20 cellular contexts compared by ENCODE assay signal in genomic region chr5:10511741-10512640, GRCh38.
"Had no signal": no experiment of that assay in that cellular context is flagged by ENCODE, and none has a peak within 500 bp of the region (broad histone marks: within the 10 kb centered on the region; RNA-seq: fewer than 3 reads in every experiment).

No MANE protein-coding gene starts in this region.

- H3K36me3 ChIP-seq: adrenal gland, heart right ventricle had no signal

- H3K4me3 Mint-ChIP-seq: activated CD4-positive, alpha-beta T cell treated with anti-CD3 and anti-CD28 coated beads, Interleukin-2, amount 10 ng/mL, durations not matched to agents 7 days and 5 days; type B pancreatic cell; WTC11 had no signal

- ATAC-seq: body of pancreas, foreskin keratinocyte, heart right ventricle, left ventricle myocardium superior, right cardiac atrium, WTC11 had no signal

- H3K9me3 ChIP-seq: adrenal gland, body of pancreas had no signal

- H3K4me1 Mint-ChIP-seq: activated CD4-positive, alpha-beta T cell treated with anti-CD3 and anti-CD28 coated beads, Interleukin-2, amount 10 ng/mL, durations not matched to agents 7 days and 5 days had no signal

- H3K9me3 Mint-ChIP-seq: activated CD4-positive, alpha-beta T cell treated with anti-CD3 and anti-CD28 coated beads, Interleukin-2, amount 10 ng/mL, durations not matched to agents 7 days and 5 days; activated T-helper 2 cell treated with anti-CD3 and anti-CD28 coated beads, Interferon-gamma antibody, Interleukin-2, Interleukin-4, amounts not matched to agents 10 μg/mL and 5 μg/mL and 100 μg/mL, durations not matched to agents 14 hours and 24 hours and 36 hours; naive B cell had no signal

- H3K27ac Mint-ChIP-seq: activated CD4-positive, alpha-beta T cell treated with anti-CD3 and anti-CD28 coated beads, Interleukin-2, amount 10 ng/mL, durations not matched to agents 7 days and 5 days; activated T-helper 2 cell treated with anti-CD3 and anti-CD28 coated beads, Interferon-gamma antibody, Interleukin-2, Interleukin-4, amounts not matched to agents 10 μg/mL and 5 μg/mL and 100 μg/mL, durations not matched to agents 14 hours and 24 hours and 36 hours; type B pancreatic cell; WTC11 had no signal

- H3K27ac ChIP-seq: adrenal gland, body of pancreas, coronary artery, foreskin keratinocyte, heart right ventricle had no signal

- H3K36me3 Mint-ChIP-seq: naive B cell, type B pancreatic cell, WTC11 had no signal

- H3K27me3 Mint-ChIP-seq: activated CD4-positive, alpha-beta T cell treated with anti-CD3 and anti-CD28 coated beads, Interleukin-2, amount 10 ng/mL, durations not matched to agents 7 days and 5 days; type B pancreatic cell had no signal

- H3K4me2 ChIP-seq: smooth muscle cell had no signal

- H3K4me3 ChIP-seq: adrenal gland, body of pancreas, coronary artery, heart right ventricle, smooth muscle cell had no signal

- DNase-seq: activated CD4-positive, alpha-beta T cell treated with anti-CD3 and anti-CD28 coated beads, Interleukin-2, amount 10 ng/mL, durations not matched to agents 7 days and 5 days; activated naive CD4-positive, alpha-beta T cell treated with anti-CD3 and anti-CD28 coated beads, Interleukin-2, amount 50 U/mL, for 16 hours; activated T-cell treated with anti-CD3 and anti-CD28 coated beads for 4 hours; adrenal gland; body of pancreas; central memory CD4-positive, alpha-beta T cell; effector CD4-positive, alpha-beta T cell; foreskin keratinocyte; heart right ventricle; left ventricle myocardium superior; naive B cell; right cardiac atrium; stimulated activated CD4-positive, alpha-beta T cell treated with anti-CD3 and anti-CD28 coated beads, Interleukin-1b, Interleukin-23, amount 100 ng/mL, for 48 hours; stimulated activated naive CD4-positive, alpha-beta T cell treated with Interleukin-2 at 50 U/mL for 16 hours; T-helper 1 cell had no signal

- H3K27me3 ChIP-seq: body of pancreas, foreskin keratinocyte had no signal

- H3K4me1 ChIP-seq: body of pancreas, foreskin keratinocyte had no signal
